8 cellular contexts compared by ENCODE assay signal in genomic region chr11:128692750-128693578, GRCh38. TPM values are rescaled to one million over a fixed set of nuclear protein-coding genes. Genes with fewer than 3 reads are reported as not detected.
A peak's percentile ranks its signal among the peaks of the same experiment; 100 is the strongest.
DNase-seq lines count a peak whose midpoint lies in the region; ATAC-seq lines count a peak whose summit lies in the region.

No MANE protein-coding gene starts in this region.

- H3K4me1 ChIP-seq in mucosa of rectum (ENCODE audit: control insufficient read depth in 2 of 2, insufficient read depth in 2 of 2, low read length in 2 of 2): peaks cover 0 to 4% of the 10 kb centered on the region in 2 donors

- no peaks in the 10 kb centered on the region for H3K9me3 ChIP-seq in T-helper 17 cell (ENCODE audit: control insufficient read depth, low read length, poor library complexity, severe bottlenecking)
- no peaks in the 10 kb centered on the region for H3K9me3 ChIP-seq in mucosa of rectum (ENCODE audit: control insufficient read depth in 2 of 2, low read length in 2 of 2)

- H3K27me3 ChIP-seq in mucosa of rectum (ENCODE audit: control insufficient read depth in 2 of 2, insufficient read depth in 2 of 2, low read length in 2 of 2): peaks cover 19 to 31% of the 10 kb centered on the region in 2 donors

- peaks cover 5% of the 10 kb centered on the region for H3K36me3 Mint-ChIP-seq in T-helper 17 cell (ENCODE audit: low read depth)

- peak; percentile 2 for ATAC-seq in T-helper 17 cell
- ATAC-seq in HG02642 (IDR thresholded peaks at IDR 0.05; ENCODE audit: poor library complexity, unreplicated experiment): no peak
- ATAC-seq in HG03280 (IDR thresholded peaks at IDR 0.05; ENCODE audit: unreplicated experiment): no peak

- no peaks in the 10 kb centered on the region for H3K36me3 ChIP-seq in mucosa of rectum (ENCODE audit: control insufficient read depth in 2 of 2, insufficient read depth in 2 of 2, low read length in 2 of 2)

- H3K9ac ChIP-seq in mucosa of rectum (ENCODE audit: low read depth in 1 of 2, low read length in 2 of 2): peak overlapping the region; percentile 60 to 73

- H3K4me1 Mint-ChIP-seq in T-helper 17 cell: peaks cover 40% of the 10 kb centered on the region

- peak overlapping the region; percentile 65 to 77 for H3K4me3 ChIP-seq in mucosa of rectum (ENCODE audit: low read length in 2 of 2)

- peak overlapping the region; percentile 76 to 88 for H3K27ac ChIP-seq in mucosa of rectum (ENCODE audit: low read depth in 2 of 2, low read length in 2 of 2)

- peak overlapping the region; percentile 94 for H3K4me3 Mint-ChIP-seq in T-helper 17 cell

- DNase-seq in stimulated activated CD4-positive, alpha-beta T cell treated with anti-CD3 and anti-CD28 coated beads, Interleukin-2, amount 100 ng/mL, for 24 hours: peak; percentile 44 to 49
- DNase-seq in stimulated activated CD4-positive, alpha-beta T cell treated with anti-CD3 and anti-CD28 coated beads, Interleukin-4, amount 100 ng/mL, for 4 hours: no peak
- DNase-seq in T-helper 17 cell (peak in 1 of 3 donors; percentile 32), ecto neural progenitor cell (ENCODE audit: low spot score) (peak; percentile 66), kidney tubule cell (ENCODE audit: low spot score) (no peak)

- H3K27ac Mint-ChIP-seq in T-helper 17 cell: peak overlapping the region; percentile 96

- peaks cover 14% of the 10 kb centered on the region for H3K27me3 Mint-ChIP-seq in T-helper 17 cell

RNA-seq across cellular contexts. Expression of gene FLI1, which starts 0.9 kb away (rescaled TPM):
- total RNA-seq in T-helper 17 cell: 100 to 1,000 TPM; 113 to 117 TPM

Comparison
In these comparisons a context has a peak if more than half of its experiments do, and no peak if none do; other contexts are left out.
1. DNase-seq: peak in stimulated activated CD4-positive, alpha-beta T cell treated with anti-CD3 and anti-CD28 coated beads, Interleukin-2, amount 100 ng/mL, for 24 hours (2 of 2) and ecto neural progenitor cell (single experiment); none in stimulated activated CD4-positive, alpha-beta T cell treated with anti-CD3 and anti-CD28 coated beads, Interleukin-4, amount 100 ng/mL, for 4 hours (0 of 2) and kidney tubule cell (single experiment).